Comparison of ENCODE assay signal across 1 cellular context in the genomic region with DNA sequence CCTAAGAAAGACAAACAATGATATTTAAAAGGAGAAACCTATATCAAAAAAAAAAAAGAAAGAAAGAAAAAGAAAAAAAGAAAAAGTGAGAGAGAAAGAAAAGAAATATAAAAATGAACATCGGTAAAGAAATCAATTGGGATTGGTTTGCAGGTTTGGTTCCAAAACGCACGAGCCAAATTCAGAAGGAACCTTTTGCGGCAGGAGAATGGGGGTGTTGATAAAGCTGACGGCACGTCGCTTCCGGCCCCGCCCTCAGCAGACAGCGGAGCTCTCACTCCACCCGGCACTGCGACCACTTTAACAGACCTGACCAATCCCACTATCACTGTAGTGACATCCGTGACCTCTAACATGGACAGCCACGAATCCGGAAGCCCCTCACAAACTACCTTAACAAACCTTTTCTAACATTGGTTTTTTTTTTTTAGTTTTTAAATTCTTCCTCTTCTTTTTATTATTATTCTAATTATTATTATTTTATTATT.
A peak's percentile ranks its signal among the peaks of the same experiment; 100 is the strongest.
TF ChIP-seq lines count a peak whose summit lies in the region.

No MANE protein-coding gene starts in this region.

TF ChIP-seq in K562, 482 proteins besides CTCF, POLR2A, EP300 and RAD21 (continues in another document):
- TF ChIP-seq FOXK2 (conservative IDR thresholded peaks at IDR 0.05 in 1 of 2, IDR thresholded peaks at IDR 0.05 in 1 of 2; ENCODE audit: low read depth in 2 of 2), result peak; percentile 86 to 92
- no peak for TF ChIP-seq NFIC (IDR thresholded peaks at IDR 0.05)
- peak; percentile 45; the same call in 1 of the 2 replicates for TF ChIP-seq HLTF (IDR thresholded peaks at IDR 0.05)
- no peak for TF ChIP-seq SMARCB1 (IDR thresholded peaks at IDR 0.05; ENCODE audit: insufficient read length, low read depth)
- TF ChIP-seq ZZZ3 (IDR thresholded peaks at IDR 0.05), result no peak
- TF ChIP-seq, protein P1, sequence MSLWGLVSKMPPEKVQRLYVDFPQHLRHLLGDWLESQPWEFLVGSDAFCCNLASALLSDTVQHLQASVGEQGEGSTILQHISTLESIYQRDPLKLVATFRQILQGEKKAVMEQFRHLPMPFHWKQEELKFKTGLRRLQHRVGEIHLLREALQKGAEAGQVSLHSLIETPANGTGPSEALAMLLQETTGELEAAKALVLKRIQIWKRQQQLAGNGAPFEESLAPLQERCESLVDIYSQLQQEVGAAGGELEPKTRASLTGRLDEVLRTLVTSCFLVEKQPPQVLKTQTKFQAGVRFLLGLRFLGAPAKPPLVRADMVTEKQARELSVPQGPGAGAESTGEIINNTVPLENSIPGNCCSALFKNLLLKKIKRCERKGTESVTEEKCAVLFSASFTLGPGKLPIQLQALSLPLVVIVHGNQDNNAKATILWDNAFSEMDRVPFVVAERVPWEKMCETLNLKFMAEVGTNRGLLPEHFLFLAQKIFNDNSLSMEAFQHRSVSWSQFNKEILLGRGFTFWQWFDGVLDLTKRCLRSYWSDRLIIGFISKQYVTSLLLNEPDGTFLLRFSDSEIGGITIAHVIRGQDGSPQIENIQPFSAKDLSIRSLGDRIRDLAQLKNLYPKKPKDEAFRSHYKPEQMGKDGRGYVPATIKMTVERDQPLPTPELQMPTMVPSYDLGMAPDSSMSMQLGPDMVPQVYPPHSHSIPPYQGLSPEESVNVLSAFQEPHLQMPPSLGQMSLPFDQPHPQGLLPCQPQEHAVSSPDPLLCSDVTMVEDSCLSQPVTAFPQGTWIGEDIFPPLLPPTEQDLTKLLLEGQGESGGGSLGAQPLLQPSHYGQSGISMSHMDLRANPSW (CRISPR knock-in tag; IDR thresholded peaks at IDR 0.05), result no peak
- TF ChIP-seq SREBF1 (IDR thresholded peaks at IDR 0.05; ENCODE audit: borderline replicate concordance, low read depth, low read length), result no peak
- TF ChIP-seq, protein P2, sequence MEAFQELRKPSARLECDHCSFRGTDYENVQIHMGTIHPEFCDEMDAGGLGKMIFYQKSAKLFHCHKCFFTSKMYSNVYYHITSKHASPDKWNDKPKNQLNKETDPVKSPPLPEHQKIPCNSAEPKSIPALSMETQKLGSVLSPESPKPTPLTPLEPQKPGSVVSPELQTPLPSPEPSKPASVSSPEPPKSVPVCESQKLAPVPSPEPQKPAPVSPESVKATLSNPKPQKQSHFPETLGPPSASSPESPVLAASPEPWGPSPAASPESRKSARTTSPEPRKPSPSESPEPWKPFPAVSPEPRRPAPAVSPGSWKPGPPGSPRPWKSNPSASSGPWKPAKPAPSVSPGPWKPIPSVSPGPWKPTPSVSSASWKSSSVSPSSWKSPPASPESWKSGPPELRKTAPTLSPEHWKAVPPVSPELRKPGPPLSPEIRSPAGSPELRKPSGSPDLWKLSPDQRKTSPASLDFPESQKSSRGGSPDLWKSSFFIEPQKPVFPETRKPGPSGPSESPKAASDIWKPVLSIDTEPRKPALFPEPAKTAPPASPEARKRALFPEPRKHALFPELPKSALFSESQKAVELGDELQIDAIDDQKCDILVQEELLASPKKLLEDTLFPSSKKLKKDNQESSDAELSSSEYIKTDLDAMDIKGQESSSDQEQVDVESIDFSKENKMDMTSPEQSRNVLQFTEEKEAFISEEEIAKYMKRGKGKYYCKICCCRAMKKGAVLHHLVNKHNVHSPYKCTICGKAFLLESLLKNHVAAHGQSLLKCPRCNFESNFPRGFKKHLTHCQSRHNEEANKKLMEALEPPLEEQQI (IDR thresholded peaks at IDR 0.05), result peak; percentile 85
- TF ChIP-seq, protein P3, sequence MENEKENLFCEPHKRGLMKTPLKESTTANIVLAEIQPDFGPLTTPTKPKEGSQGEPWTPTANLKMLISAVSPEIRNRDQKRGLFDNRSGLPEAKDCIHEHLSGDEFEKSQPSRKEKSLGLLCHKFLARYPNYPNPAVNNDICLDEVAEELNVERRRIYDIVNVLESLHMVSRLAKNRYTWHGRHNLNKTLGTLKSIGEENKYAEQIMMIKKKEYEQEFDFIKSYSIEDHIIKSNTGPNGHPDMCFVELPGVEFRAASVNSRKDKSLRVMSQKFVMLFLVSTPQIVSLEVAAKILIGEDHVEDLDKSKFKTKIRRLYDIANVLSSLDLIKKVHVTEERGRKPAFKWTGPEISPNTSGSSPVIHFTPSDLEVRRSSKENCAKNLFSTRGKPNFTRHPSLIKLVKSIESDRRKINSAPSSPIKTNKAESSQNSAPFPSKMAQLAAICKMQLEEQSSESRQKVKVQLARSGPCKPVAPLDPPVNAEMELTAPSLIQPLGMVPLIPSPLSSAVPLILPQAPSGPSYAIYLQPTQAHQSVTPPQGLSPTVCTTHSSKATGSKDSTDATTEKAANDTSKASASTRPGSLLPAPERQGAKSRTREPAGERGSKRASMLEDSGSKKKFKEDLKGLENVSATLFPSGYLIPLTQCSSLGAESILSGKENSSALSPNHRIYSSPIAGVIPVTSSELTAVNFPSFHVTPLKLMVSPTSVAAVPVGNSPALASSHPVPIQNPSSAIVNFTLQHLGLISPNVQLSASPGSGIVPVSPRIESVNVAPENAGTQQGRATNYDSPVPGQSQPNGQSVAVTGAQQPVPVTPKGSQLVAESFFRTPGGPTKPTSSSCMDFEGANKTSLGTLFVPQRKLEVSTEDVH (IDR thresholded peaks at IDR 0.05; ENCODE audit: low read depth, partially characterized antibody), result peak; percentile 54
- TF ChIP-seq JUND (IDR thresholded peaks at IDR 0.05; ENCODE audit: borderline replicate concordance, low read depth, low read length), result peak; percentile 49; the same call in 1 of the 2 replicates
- peak; percentile 35; the same call in 1 of the 3 replicates for TF ChIP-seq JUND (tag; IDR thresholded peaks at IDR 0.05; ENCODE audit: borderline replicate concordance, low read depth, low read length)
- TF ChIP-seq, protein P4, sequence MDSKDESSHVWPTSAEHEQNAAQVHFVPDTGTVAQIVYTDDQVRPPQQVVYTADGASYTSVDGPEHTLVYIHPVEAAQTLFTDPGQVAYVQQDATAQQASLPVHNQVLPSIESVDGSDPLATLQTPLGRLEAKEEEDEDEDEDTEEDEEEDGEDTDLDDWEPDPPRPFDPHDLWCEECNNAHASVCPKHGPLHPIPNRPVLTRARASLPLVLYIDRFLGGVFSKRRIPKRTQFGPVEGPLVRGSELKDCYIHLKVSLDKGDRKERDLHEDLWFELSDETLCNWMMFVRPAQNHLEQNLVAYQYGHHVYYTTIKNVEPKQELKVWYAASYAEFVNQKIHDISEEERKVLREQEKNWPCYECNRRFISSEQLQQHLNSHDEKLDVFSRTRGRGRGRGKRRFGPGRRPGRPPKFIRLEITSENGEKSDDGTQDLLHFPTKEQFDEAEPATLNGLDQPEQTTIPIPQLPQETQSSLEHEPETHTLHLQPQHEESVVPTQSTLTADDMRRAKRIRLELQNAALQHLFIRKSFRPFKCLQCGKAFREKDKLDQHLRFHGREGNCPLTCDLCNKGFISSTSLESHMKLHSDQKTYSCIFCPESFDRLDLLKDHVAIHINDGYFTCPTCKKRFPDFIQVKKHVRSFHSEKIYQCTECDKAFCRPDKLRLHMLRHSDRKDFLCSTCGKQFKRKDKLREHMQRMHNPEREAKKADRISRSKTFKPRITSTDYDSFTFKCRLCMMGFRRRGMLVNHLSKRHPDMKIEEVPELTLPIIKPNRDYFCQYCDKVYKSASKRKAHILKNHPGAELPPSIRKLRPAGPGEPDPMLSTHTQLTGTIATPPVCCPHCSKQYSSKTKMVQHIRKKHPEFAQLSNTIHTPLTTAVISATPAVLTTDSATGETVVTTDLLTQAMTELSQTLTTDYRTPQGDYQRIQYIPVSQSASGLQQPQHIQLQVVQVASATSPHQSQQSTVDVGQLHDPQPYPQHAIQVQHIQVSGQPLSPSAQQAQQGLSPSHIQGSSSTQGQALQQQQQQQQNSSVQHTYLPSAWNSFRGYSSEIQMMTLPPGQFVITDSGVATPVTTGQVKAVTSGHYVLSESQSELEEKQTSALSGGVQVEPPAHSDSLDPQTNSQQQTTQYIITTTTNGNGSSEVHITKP (IDR thresholded peaks at IDR 0.05; ENCODE audit: partially characterized antibody), result peak; percentile 98
- no peak for TF ChIP-seq JUNB (CRISPR knock-in tag; conservative IDR thresholded peaks at IDR 0.05)
- TF ChIP-seq FOXA3 (CRISPR knock-in tag; conservative IDR thresholded peaks at IDR 0.05 in 1 of 2, IDR thresholded peaks at IDR 0.05 in 1 of 2), result no peak
- TF ChIP-seq POLR2H (tag; IDR thresholded peaks at IDR 0.05; ENCODE audit: low read depth), result peak; percentile 72
- TF ChIP-seq ZNF23 (CRISPR knock-in tag; IDR thresholded peaks at IDR 0.05), result no peak
- TF ChIP-seq, protein P5, sequence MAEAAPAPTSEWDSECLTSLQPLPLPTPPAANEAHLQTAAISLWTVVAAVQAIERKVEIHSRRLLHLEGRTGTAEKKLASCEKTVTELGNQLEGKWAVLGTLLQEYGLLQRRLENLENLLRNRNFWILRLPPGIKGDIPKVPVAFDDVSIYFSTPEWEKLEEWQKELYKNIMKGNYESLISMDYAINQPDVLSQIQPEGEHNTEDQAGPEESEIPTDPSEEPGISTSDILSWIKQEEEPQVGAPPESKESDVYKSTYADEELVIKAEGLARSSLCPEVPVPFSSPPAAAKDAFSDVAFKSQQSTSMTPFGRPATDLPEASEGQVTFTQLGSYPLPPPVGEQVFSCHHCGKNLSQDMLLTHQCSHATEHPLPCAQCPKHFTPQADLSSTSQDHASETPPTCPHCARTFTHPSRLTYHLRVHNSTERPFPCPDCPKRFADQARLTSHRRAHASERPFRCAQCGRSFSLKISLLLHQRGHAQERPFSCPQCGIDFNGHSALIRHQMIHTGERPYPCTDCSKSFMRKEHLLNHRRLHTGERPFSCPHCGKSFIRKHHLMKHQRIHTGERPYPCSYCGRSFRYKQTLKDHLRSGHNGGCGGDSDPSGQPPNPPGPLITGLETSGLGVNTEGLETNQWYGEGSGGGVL (CRISPR knock-in tag; IDR thresholded peaks at IDR 0.05), result no peak
- peak; percentile 52; the same call in 1 of the 2 replicates for TF ChIP-seq SMAD4 (CRISPR knock-in tag; conservative IDR thresholded peaks at IDR 0.05)
- peak; percentile 66 for TF ChIP-seq CC2D1A (IDR thresholded peaks at IDR 0.05)
- 0 out of 2 replicates have a peak, but pooled peaks have one; percentile 43 for TF ChIP-seq LCOR (CRISPR knock-in tag; IDR thresholded peaks at IDR 0.05)
- TF ChIP-seq HNRNPL (IDR thresholded peaks at IDR 0.05; ENCODE audit: low read depth, low read length), result no peak
- no peak for TF ChIP-seq MEF2A (IDR thresholded peaks at IDR 0.05; ENCODE audit: control insufficient read depth, low read depth, low read length)
- no peak for TF ChIP-seq ERF (CRISPR knock-in tag; IDR thresholded peaks at IDR 0.05)
- TF ChIP-seq, protein P6, sequence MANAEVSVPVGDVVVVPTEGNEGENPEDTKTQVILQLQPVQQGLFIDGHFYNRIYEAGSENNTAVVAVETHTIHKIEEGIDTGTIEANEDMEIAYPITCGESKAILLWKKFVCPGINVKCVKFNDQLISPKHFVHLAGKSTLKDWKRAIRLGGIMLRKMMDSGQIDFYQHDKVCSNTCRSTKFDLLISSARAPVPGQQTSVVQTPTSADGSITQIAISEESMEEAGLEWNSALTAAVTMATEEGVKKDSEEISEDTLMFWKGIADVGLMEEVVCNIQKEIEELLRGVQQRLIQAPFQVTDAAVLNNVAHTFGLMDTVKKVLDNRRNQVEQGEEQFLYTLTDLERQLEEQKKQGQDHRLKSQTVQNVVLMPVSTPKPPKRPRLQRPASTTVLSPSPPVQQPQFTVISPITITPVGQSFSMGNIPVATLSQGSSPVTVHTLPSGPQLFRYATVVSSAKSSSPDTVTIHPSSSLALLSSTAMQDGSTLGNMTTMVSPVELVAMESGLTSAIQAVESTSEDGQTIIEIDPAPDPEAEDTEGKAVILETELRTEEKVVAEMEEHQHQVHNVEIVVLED (CRISPR knock-in tag; IDR thresholded peaks at IDR 0.05), result peak; percentile 32; the same call in 1 of the 2 replicates
- TF ChIP-seq ZNF785 (CRISPR knock-in tag; IDR thresholded peaks at IDR 0.05), result no peak
- TF ChIP-seq TCF7L2 (IDR thresholded peaks at IDR 0.05; ENCODE audit: low read depth, low read length), result no peak; the same call in 1 of the 2 replicates
- TF ChIP-seq CCAR2 (IDR thresholded peaks at IDR 0.05; ENCODE audit: low read depth, low read length), result no peak
- no peak for TF ChIP-seq GTF2E2 (tag; IDR thresholded peaks at IDR 0.05)
- TF ChIP-seq TEAD4 (IDR thresholded peaks at IDR 0.05; ENCODE audit: low read length), result no peak
- TF ChIP-seq TEAD4 (CRISPR knock-in tag; IDR thresholded peaks at IDR 0.05; ENCODE audit: borderline replicate concordance), result no peak
- TF ChIP-seq ZNF778 (CRISPR knock-in tag; IDR thresholded peaks at IDR 0.05), result no peak
- no peak for TF ChIP-seq TAF7 (tag; IDR thresholded peaks at IDR 0.05)
- TF ChIP-seq NONO (IDR thresholded peaks at IDR 0.05; ENCODE audit: low read depth in 2 of 2, low read length in 1 of 2), result peak in 1 of 2 experiments; percentile 76; a peak in 2 of 4 replicates
- peak; percentile 59; the same call in 1 of the 2 replicates for TF ChIP-seq SMARCA4 (IDR thresholded peaks at IDR 0.05)
- TF ChIP-seq RFX1 (IDR thresholded peaks at IDR 0.05), result no peak
- TF ChIP-seq ZFP30 (CRISPR knock-in tag; IDR thresholded peaks at IDR 0.05; ENCODE audit: borderline replicate concordance), result no peak
